Comparison of ENCODE assay signal across 1 cellular context in the genomic region with DNA sequence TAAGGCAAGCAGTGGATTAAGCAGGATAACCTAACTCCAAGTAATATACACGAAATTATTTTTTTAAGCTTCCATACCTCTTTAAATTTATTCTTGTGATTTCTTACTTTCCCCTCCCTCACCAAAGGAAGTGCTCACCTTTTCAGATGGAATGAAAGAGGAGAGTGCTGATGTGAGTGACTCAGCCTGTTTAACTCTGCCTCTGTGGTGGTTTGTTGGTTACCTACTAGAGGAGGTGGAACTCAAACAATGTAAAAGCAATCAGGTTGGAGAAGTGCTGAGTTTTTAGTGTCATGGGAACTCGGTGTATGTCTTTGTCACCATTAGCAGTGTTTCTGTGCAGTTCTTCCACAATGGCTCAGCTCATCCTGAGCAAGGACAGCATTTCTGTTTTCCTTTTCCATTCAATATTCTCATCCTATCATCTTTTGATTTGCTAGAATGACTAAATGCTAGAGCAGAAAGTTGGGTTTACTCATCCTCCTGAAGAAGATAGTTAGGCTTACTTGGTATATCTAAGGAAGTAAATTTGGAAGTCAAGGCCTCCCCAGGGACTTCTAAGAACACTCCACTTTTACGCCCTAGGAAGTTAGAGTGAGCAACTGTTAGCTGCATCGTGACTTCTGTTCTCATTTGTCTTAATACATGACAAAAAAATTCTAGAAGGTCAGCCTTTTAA.
TF ChIP-seq lines count a peak whose summit lies in the region.

No MANE protein-coding gene starts in this region.

TF ChIP-seq in K562, 482 proteins besides CTCF, POLR2A, EP300 and RAD21 (continued from another document):
- TF ChIP-seq, protein P1, sequence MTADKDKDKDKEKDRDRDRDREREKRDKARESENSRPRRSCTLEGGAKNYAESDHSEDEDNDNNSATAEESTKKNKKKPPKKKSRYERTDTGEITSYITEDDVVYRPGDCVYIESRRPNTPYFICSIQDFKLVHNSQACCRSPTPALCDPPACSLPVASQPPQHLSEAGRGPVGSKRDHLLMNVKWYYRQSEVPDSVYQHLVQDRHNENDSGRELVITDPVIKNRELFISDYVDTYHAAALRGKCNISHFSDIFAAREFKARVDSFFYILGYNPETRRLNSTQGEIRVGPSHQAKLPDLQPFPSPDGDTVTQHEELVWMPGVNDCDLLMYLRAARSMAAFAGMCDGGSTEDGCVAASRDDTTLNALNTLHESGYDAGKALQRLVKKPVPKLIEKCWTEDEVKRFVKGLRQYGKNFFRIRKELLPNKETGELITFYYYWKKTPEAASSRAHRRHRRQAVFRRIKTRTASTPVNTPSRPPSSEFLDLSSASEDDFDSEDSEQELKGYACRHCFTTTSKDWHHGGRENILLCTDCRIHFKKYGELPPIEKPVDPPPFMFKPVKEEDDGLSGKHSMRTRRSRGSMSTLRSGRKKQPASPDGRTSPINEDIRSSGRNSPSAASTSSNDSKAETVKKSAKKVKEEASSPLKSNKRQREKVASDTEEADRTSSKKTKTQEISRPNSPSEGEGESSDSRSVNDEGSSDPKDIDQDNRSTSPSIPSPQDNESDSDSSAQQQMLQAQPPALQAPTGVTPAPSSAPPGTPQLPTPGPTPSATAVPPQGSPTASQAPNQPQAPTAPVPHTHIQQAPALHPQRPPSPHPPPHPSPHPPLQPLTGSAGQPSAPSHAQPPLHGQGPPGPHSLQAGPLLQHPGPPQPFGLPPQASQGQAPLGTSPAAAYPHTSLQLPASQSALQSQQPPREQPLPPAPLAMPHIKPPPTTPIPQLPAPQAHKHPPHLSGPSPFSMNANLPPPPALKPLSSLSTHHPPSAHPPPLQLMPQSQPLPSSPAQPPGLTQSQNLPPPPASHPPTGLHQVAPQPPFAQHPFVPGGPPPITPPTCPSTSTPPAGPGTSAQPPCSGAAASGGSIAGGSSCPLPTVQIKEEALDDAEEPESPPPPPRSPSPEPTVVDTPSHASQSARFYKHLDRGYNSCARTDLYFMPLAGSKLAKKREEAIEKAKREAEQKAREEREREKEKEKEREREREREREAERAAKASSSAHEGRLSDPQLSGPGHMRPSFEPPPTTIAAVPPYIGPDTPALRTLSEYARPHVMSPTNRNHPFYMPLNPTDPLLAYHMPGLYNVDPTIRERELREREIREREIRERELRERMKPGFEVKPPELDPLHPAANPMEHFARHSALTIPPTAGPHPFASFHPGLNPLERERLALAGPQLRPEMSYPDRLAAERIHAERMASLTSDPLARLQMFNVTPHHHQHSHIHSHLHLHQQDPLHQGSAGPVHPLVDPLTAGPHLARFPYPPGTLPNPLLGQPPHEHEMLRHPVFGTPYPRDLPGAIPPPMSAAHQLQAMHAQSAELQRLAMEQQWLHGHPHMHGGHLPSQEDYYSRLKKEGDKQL (CRISPR knock-in tag; IDR thresholded peaks at IDR 0.05; ENCODE audit: borderline replicate concordance) = no peak
- TF ChIP-seq, protein P2, sequence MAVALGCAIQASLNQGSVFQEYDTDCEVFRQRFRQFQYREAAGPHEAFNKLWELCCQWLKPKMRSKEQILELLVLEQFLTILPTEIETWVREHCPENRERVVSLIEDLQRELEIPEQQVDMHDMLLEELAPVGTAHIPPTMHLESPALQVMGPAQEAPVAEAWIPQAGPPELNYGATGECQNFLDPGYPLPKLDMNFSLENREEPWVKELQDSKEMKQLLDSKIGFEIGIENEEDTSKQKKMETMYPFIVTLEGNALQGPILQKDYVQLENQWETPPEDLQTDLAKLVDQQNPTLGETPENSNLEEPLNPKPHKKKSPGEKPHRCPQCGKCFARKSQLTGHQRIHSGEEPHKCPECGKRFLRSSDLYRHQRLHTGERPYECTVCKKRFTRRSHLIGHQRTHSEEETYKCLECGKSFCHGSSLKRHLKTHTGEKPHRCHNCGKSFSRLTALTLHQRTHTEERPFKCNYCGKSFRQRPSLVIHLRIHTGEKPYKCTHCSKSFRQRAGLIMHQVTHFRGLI (CRISPR knock-in tag; IDR thresholded peaks at IDR 0.05) = no peak
- no peak for TF ChIP-seq SMAD2 (IDR thresholded peaks at IDR 0.05; ENCODE audit: low read depth, low read length)
- TF ChIP-seq, protein P3, sequence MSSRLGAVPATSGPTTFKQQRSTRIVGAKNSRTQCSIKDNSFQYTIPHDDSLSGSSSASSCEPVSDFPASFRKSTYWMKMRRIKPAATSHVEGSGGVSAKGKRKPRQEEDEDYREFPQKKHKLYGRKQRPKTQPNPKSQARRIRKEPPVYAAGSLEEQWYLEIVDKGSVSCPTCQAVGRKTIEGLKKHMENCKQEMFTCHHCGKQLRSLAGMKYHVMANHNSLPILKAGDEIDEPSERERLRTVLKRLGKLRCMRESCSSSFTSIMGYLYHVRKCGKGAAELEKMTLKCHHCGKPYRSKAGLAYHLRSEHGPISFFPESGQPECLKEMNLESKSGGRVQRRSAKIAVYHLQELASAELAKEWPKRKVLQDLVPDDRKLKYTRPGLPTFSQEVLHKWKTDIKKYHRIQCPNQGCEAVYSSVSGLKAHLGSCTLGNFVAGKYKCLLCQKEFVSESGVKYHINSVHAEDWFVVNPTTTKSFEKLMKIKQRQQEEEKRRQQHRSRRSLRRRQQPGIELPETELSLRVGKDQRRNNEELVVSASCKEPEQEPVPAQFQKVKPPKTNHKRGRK (tag; IDR thresholded peaks at IDR 0.05) = no peak
- TF ChIP-seq KLF16 (IDR thresholded peaks at IDR 0.05) = no peak
- TF ChIP-seq NCOA4 (IDR thresholded peaks at IDR 0.05; ENCODE audit: partially characterized antibody) = no peak
- TF ChIP-seq KAT2B (IDR thresholded peaks at IDR 0.05; ENCODE audit: low read depth, low read length) = no peak
- TF ChIP-seq RCOR1 (IDR thresholded peaks at IDR 0.05; ENCODE audit: borderline replicate concordance in 1 of 2, low read depth in 2 of 2, low read length in 2 of 2) = no peak
- TF ChIP-seq HMBOX1 (IDR thresholded peaks at IDR 0.05) = peak; percentile 81
- no peak for TF ChIP-seq ZNF24 (IDR thresholded peaks at IDR 0.05)
- TF ChIP-seq, protein P4, sequence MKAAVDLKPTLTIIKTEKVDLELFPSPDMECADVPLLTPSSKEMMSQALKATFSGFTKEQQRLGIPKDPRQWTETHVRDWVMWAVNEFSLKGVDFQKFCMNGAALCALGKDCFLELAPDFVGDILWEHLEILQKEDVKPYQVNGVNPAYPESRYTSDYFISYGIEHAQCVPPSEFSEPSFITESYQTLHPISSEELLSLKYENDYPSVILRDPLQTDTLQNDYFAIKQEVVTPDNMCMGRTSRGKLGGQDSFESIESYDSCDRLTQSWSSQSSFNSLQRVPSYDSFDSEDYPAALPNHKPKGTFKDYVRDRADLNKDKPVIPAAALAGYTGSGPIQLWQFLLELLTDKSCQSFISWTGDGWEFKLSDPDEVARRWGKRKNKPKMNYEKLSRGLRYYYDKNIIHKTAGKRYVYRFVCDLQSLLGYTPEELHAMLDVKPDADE (conservative IDR thresholded peaks at IDR 0.05; ENCODE audit: control insufficient read depth, low read depth, low read length) = no peak
- no peak for TF ChIP-seq NFE2L1 (tag; IDR thresholded peaks at IDR 0.05; ENCODE audit: borderline replicate concordance, low read depth)
- TF ChIP-seq ZNF316 (IDR thresholded peaks at IDR 0.05) = peak; percentile 29; the same call in 1 of the 2 replicates
